21 cellular contexts compared by ENCODE assay signal in the genomic region with DNA sequence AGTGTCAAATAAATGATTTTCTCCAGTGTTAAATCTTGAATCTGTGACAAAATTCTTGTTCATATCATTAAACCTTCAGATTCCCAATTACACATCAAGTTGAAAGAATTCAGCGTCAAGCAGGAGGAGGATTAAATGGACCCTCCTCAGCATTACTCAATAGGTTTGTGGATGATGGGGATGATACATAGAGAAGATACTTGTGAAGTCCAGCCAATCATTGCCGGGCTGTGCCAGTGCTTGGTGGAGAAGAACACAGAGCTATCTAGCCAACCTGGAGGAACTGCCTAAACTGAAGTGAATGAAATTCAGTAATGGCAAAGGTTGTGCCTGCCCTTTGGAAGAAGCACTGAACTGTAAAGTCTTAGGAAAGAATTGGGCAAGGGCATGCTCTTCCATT.
"Had no signal": no experiment of that assay in that cellular context is flagged by ENCODE, and none has a peak within 500 bp of the region (broad histone marks: within the 10 kb centered on the region; RNA-seq: fewer than 3 reads in every experiment).

No MANE protein-coding gene starts in this region.

- H3K27me3 ChIP-seq: MG63 had no signal

- DNase-seq: Karpas-422, KG1, MG63, NCI-H1092, NCI-H1105 treated with DMSO at 0.1 percent for 48 hours, NCI-H1417 treated with DMSO at 0.1 percent for 48 hours, NCI-H146, NCI-H1694 treated with DMSO at 0.1 percent for 48 hours, NCI-H1930, NCI-H2081, NCI-H2107, NCI-H2227 treated with DMSO at 0.1 percent for 48 hours, NCI-H446, NCI-H510A, NCI-H524 treated with DMSO at 0.1 percent for 48 hours, NCI-H69, NCI-H774, Right ventricle myocardium superior, RPMI8226, SK-N-SH, SW 1271 had no signal

- H3K9me3 ChIP-seq: MG63, SK-N-SH had no signal

- H3K4me3 ChIP-seq: MG63 had no signal

- H3K4me2 ChIP-seq: SK-N-SH had no signal

- H3K9me2 ChIP-seq: SK-N-SH had no signal

- H3K9ac ChIP-seq: SK-N-SH had no signal

- H3K36me3 ChIP-seq: MG63 had no signal
